ENCODE assay signal across 8 cellular contexts in the genomic region with DNA sequence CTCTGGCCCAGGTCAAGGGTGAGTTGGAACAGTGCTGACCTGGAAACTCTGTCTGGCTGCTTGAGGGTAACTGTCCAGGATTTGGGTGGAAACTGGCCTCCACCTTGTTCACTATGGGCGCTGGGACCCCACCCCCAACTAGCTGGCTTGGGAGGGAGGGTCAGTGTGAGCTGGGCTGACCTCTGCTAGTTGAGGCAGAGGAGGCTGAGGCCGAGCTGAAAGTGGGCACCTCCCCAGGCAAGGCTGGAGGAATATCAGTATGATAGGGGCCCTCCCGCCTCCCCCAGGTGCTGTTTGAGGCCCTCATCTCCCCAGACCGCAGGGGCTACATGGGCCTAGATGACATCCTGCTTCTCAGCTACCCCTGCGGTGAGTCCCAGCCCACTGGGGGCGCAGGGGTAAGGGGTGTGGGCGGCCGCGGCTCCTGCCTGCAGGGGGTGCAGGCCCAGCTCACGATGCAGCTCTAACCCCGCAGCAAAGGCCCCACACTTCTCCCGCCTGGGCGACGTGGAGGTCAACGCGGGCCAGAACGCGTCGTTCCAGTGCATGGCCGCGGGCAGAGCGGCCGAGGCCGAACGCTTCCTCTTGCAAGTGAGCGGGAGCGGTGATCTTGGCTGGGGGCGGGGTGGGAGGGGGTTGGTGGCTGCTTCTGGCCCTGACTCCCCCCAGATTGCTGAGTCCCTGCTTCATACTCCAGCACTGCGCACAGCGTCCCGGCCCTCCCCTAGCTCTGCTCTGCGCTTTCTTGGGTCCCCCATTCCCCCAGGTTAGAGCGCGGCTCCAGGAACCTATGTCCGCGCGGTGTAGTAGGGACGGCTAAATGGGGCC. TPM values are rescaled to one million over a fixed set of nuclear protein-coding genes. Genes with fewer than 3 reads are reported as not detected.
A peak's percentile ranks its signal among the peaks of the same experiment; 100 is the strongest.
DNase-seq lines count a peak whose midpoint lies in the region; ATAC-seq, FAIRE-seq and TF ChIP-seq lines count a peak whose summit lies in the region.

No MANE protein-coding gene starts in this region.

- no peak overlapping the region for H3K27ac Mint-ChIP-seq in astrocyte (ENCODE audit: unreplicated experiment)

- H3K4me2 ChIP-seq in astrocyte (ENCODE audit: low read length): peak overlapping the region; percentile 88

- no peak overlapping the region for H3K4me3 Mint-ChIP-seq in astrocyte (ENCODE audit: unreplicated experiment)

- intact Hi-C loops in spleen (cut with DNase I; ENCODE audit: low total_unique reads): no loop called here

- DNase-seq in astrocyte (ENCODE audit: low read depth): no peak
- peak; percentile 40 for DNase-seq in iPS-NIHi7 (ENCODE audit: extremely low spot score)
- no peak for DNase-seq in spleen
- DNase-seq in NOMO-1 treated with dmso at 0.1 percent for 144 hours (lab: John Stamatoyannopoulos, UW; ENCODE audit: unreplicated experiment): no peak
- DNase-seq in NCI-H187 treated with DMSO at 0.1 percent for 48 hours (lab: John Stamatoyannopoulos, UW): no peak

- H3K27ac ChIP-seq in HUES6 (ENCODE audit: low read depth, low read length) (no peak overlapping the region), astrocyte (ENCODE audit: low read depth, low read length) (no peak overlapping the region), spleen (no peak overlapping the region)

- peaks cover 24% of the 10 kb centered on the region for H3K4me1 Mint-ChIP-seq in astrocyte (ENCODE audit: low read depth, unreplicated experiment)

- H3K36me3 ChIP-seq in HUES6 (ENCODE audit: control insufficient read depth, insufficient read depth, low read length) (0 out of 2 replicates have a peak, but pooled peaks cover 7% of the 10 kb centered on the region), astrocyte (ENCODE audit: insufficient read depth, low read length) (no peaks in the 10 kb centered on the region), spleen (no peaks in the 10 kb centered on the region)

- H3K36me3 Mint-ChIP-seq in astrocyte (ENCODE audit: low read depth, unreplicated experiment): peaks cover 7% of the 10 kb centered on the region

- H3K27me3 ChIP-seq in HUES6 (ENCODE audit: control insufficient read depth, insufficient read depth, low read length) (peaks cover 14% of the 10 kb centered on the region), astrocyte (ENCODE audit: insufficient read depth, low read length) (no peaks in the 10 kb centered on the region), spleen (replicated peaks in 1 of 7) (peaks cover 0 to 68% (median 38%) of the 10 kb centered on the region in 7 donors)

- no peak for FAIRE-seq in astrocyte (lab: Jason Lieb, UNC)

- no peak for TF ChIP-seq POLR2A in spleen (IDR thresholded peaks at IDR 0.05)

- H3K9me3 ChIP-seq in HUES6 (ENCODE audit: control insufficient read depth, insufficient read depth, low read depth, low read length) (no peaks in the 10 kb centered on the region), astrocyte (ENCODE audit: insufficient read depth, low read depth, low read length) (no peaks in the 10 kb centered on the region), spleen (no peaks in the 10 kb centered on the region)

- H3K4me3 ChIP-seq in HUES6 (ENCODE audit: low read depth, low read length) (peak overlapping the region; percentile 75), astrocyte (ENCODE audit: insufficient read depth, low read depth, low read length) (peak overlapping the region; percentile 56), spleen (peak overlapping the region; percentile 19 to 78 (median 52))

- peaks cover 3% of the 10 kb centered on the region for H3K9me3 Mint-ChIP-seq in astrocyte (ENCODE audit: unreplicated experiment)

- 7 to 17% (median 10%) methylated on average over 6 to 38 of the region's 38 CpGs for WGBS in spleen, 5 donors

- no peak for TF ChIP-seq CTCF in astrocyte (IDR thresholded peaks at IDR 0.05; ENCODE audit: insufficient read depth, low read depth, low read length)
- TF ChIP-seq CTCF in spleen (IDR thresholded peaks at IDR 0.05 in 8 of 11, conservative IDR thresholded peaks at IDR 0.05 in 3 of 11): no peak

- ATAC-seq in GM18873 (IDR thresholded peaks at IDR 0.05; ENCODE audit: low FRiP score, unreplicated experiment) (no peak), HG03439 (IDR thresholded peaks at IDR 0.05; ENCODE audit: unreplicated experiment) (no peak)

- peaks cover 16% of the 10 kb centered on the region for H3K27me3 Mint-ChIP-seq in astrocyte (ENCODE audit: low read depth, unreplicated experiment)

- H3K9ac ChIP-seq in HUES6 (ENCODE audit: low read length) (peak overlapping the region; percentile 45), astrocyte (ENCODE audit: low read length) (peak overlapping the region; percentile 47)

- peak overlapping the region; percentile 78 for H2AFZ ChIP-seq in astrocyte (ENCODE audit: low read depth, low read length)

- peaks cover 37% of the 10 kb centered on the region for H3K4me1 ChIP-seq in HUES6 (ENCODE audit: control insufficient read depth, insufficient read depth, low read length)
- peaks cover 38% of the 10 kb centered on the region for H3K4me1 ChIP-seq in astrocyte (ENCODE audit: insufficient read depth, low read length)
- H3K4me1 ChIP-seq in spleen: peaks cover 7 to 25% (median 16%) of the 10 kb centered on the region in 6 donors

- H3K79me2 ChIP-seq in astrocyte (ENCODE audit: insufficient read depth, low read length): peaks cover 3% of the 10 kb centered on the region

- H4K20me1 ChIP-seq in astrocyte (ENCODE audit: insufficient read depth, low read length): peaks cover 14% of the 10 kb centered on the region

RNA-seq across cellular contexts. Expression of gene PTPRU, which starts 22.9 kb away (rescaled TPM):
- total RNA-seq in astrocyte: 36.6 and 47.2 TPM in 2 replicates
- 10 to 100 TPM in 2 of 7 donors, 1 to 10 TPM in 5; 4.3 to 10.8 (median 6.1) TPM for total RNA-seq in spleen
- 1 to 10 TPM in 2 of 3 donors, under 1 TPM in 1; 1.00 to 3.1 (median 1.7) TPM for polyA plus RNA-seq in spleen

RNA-seq across cellular contexts. Expression of gene MECR, which starts 28.5 kb away (rescaled TPM):
- 25.1 and 30.3 TPM in 2 replicates for total RNA-seq in astrocyte
- total RNA-seq in spleen: 10 to 100 TPM in 4 of 7 donors, 1 to 10 TPM in 3; 6.4 to 25.4 (median 12.9) TPM
- 10 to 100 TPM; 14.3 to 18.3 (median 17.8) TPM for polyA plus RNA-seq in spleen
